7 cellular contexts compared by ENCODE assay signal in genomic region chr22:25564320-25564978, GRCh38.
DNase-seq lines count a peak whose midpoint lies in the region; ATAC-seq and TF ChIP-seq lines count a peak whose summit lies in the region.

TSS of gene GRK3 (plus strand) at chr22:25564675. CDS start at chr22:25565041, 366 bp downstream.

- peaks cover 10% of the 10 kb centered on the region for H3K4me1 ChIP-seq in stomach smooth muscle (ENCODE audit: control insufficient read depth, insufficient read depth, low read length)

- H3K36me3 Mint-ChIP-seq in activated T-cell treated with anti-CD3 and anti-CD28 coated beads, Interleukin-2, amount 50 U/mL, for 24 hours (ENCODE audit: low read depth) = no peaks in the 10 kb centered on the region
- H3K36me3 Mint-ChIP-seq in nephron (ENCODE audit: low read depth) = no peaks in the 10 kb centered on the region

- H3K36me3 ChIP-seq in stomach smooth muscle (ENCODE audit: control insufficient read depth in 2 of 2, insufficient read depth in 2 of 2, low read length in 2 of 2) = no peaks in the 10 kb centered on the region

- H3K27ac ChIP-seq in stomach smooth muscle (ENCODE audit: low read length) = peak within 1 kb of the TSS; percentile 66

- H3K4me3 ChIP-seq in stomach smooth muscle (ENCODE audit: low read length in 2 of 2) = peak within 1 kb of the TSS; percentile 75 to 77

- no peaks in the 10 kb centered on the region for H3K9me3 ChIP-seq in stomach smooth muscle (ENCODE audit: control insufficient read depth in 2 of 2, low read length in 2 of 2)

- no peaks in the 10 kb centered on the region for H3K9me3 Mint-ChIP-seq in activated T-cell treated with anti-CD3 and anti-CD28 coated beads, Interleukin-2, amount 50 U/mL, for 24 hours
- H3K9me3 Mint-ChIP-seq in nephron = no peaks in the 10 kb centered on the region

- H3K4me1 Mint-ChIP-seq in activated T-cell treated with anti-CD3 and anti-CD28 coated beads, Interleukin-2, amount 50 U/mL, for 24 hours (ENCODE audit: low read depth) = peaks cover 33% of the 10 kb centered on the region
- H3K4me1 Mint-ChIP-seq in nephron = peaks cover 39% of the 10 kb centered on the region

- H3K9ac ChIP-seq in stomach smooth muscle (ENCODE audit: low read length in 2 of 2) = peak within 1 kb of the TSS; percentile 47 to 57

- peak within 1 kb of the TSS; percentile 88 for H3K27ac Mint-ChIP-seq in activated T-cell treated with anti-CD3 and anti-CD28 coated beads, Interleukin-2, amount 50 U/mL, for 24 hours
- H3K27ac Mint-ChIP-seq in nephron = peak within 1 kb of the TSS; percentile 7 to 61 (median 7)

- no peak for TF ChIP-seq CTCF in nephron (IDR thresholded peaks at IDR 0.05; ENCODE audit: unreplicated experiment in 3 of 3)

- DNase-seq in NOMO-1 treated with dmso at 0.1 percent for 144 hours (lab: John Stamatoyannopoulos, UW; ENCODE audit: unreplicated experiment) (peak; percentile 72), fibroblast of gingiva (ENCODE audit: low read depth) (peak; percentile 33)
- DNase-seq in activated T-cell treated with anti-CD3 and anti-CD28 coated beads, Interleukin-2, amount 50 U/mL, for 24 hours = peak; percentile 78

- H3K27me3 ChIP-seq in stomach smooth muscle (ENCODE audit: control insufficient read depth in 1 of 2, insufficient read depth in 2 of 2, low read length in 2 of 2) = no peaks in the 10 kb centered on the region

- H3K4me3 Mint-ChIP-seq in activated T-cell treated with anti-CD3 and anti-CD28 coated beads, Interleukin-2, amount 50 U/mL, for 24 hours = peak within 1 kb of the TSS; percentile 84
- H3K4me3 Mint-ChIP-seq in nephron = peak within 1 kb of the TSS; percentile 95 to 97 (median 97)

- peaks cover 36% of the 10 kb centered on the region for H3K27me3 Mint-ChIP-seq in activated T-cell treated with anti-CD3 and anti-CD28 coated beads, Interleukin-2, amount 50 U/mL, for 24 hours
- H3K27me3 Mint-ChIP-seq in nephron (ENCODE audit: low read depth) = peaks cover 12% of the 10 kb centered on the region

- peak; percentile 46 for ATAC-seq in GM18502 (IDR thresholded peaks at IDR 0.05; ENCODE audit: poor library complexity, unreplicated experiment)
- peak; percentile 45 for ATAC-seq in HG03025 (IDR thresholded peaks at IDR 0.05; ENCODE audit: low FRiP score, unreplicated experiment)

Comparison
In these comparisons a context has a peak if more than half of its experiments do, and no peak if none do; other contexts are left out.
1. Peak in every context shown above with its lines: DNase-seq, ATAC-seq, H3K4me3 ChIP-seq and H3K27ac ChIP-seq.